Comparison of ENCODE assay signal across 12 cellular contexts in the genomic region with DNA sequence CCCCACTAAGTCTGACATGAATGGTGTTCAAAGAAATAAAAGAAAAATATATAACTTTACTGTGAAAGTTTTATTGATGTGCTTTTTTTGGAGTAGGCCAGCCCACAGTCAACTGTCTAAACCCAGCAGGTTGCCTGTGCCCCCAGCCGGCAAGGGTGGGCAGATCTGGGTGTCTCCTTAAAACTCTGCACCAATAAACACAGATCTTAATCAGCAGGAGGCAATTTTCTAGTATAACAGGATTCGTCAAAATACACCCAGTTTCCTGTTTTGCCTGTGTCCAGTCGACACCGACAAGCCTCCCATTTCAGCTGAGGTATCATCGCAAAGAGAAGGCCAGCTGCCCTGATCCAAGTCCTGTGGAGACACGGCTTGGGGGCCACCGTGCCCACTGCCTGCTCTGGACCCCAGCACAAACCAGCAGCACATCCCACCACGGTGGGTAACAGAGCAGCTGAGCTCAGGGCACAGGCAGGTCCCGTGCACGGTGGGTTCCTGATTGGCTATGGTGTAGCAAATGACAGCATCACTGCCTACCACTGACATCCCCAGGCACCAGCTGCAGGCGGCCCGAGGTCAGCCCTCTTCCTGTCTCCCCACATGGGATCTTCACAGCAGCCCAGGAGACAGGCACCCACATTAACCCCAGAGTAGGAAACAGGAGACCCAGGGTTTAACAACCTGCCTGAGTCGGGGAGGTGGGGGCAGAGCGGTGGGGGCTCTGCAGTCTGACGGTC.
A peak's percentile ranks its signal among the peaks of the same experiment; 100 is the strongest.
DNase-seq lines count a peak whose midpoint lies in the region; ATAC-seq lines count a peak whose summit lies in the region.
"Had no signal": no experiment of that assay in that cellular context is flagged by ENCODE, and none has a peak within 500 bp of the region (broad histone marks: within the 10 kb centered on the region; RNA-seq: fewer than 3 reads in every experiment).

No MANE protein-coding gene starts in this region.

- H3K27ac ChIP-seq in caudate nucleus (ENCODE audit: low read depth, low read length) = no peak overlapping the region
- H3K27ac ChIP-seq: hepatocyte, upper lobe of left lung had no signal

- DNase-seq in activated naive CD4-positive, alpha-beta T cell (lab: John Stamatoyannopoulos, UW) = no peak
- peak; percentile 34 for DNase-seq in RPMI8226
- peak in 1 of 3 experiments; percentile 3 for DNase-seq in effector memory CD8-positive, alpha-beta T cell
- DNase-seq in stimulated activated naive CD8-positive, alpha-beta T cell treated with anti-CD3 and anti-CD28 coated beads, Interleukin-15, Interleukin-2, amounts not matched to agents 100 U/mL and 50 U/mL, for 24 hours = peak; percentile 33
- DNase-seq in caudate nucleus (lab: John Stamatoyannopoulos, UW) = no peak
- DNase-seq: GF-D8, IMR-90 had no signal

- ATAC-seq in effector memory CD8-positive, alpha-beta T cell (replicated peaks) = peak; percentile 14
- peak; percentile 64 for ATAC-seq in stimulated activated naive CD8-positive, alpha-beta T cell treated with anti-CD3 and anti-CD28 coated beads, Interleukin-15, Interleukin-2, amounts not matched to agents 100 U/mL and 50 U/mL, for 24 hours
- ATAC-seq in HG02870 (IDR thresholded peaks at IDR 0.05; ENCODE audit: unreplicated experiment) = no peak
- no peak for ATAC-seq in GM19035 (IDR thresholded peaks at IDR 0.05; ENCODE audit: unreplicated experiment)

- H3K9me3 Mint-ChIP-seq in activated naive CD4-positive, alpha-beta T cell treated with anti-CD3 and anti-CD28 coated beads, Interleukin-2, amount 50 U/mL, for 24 hours = peaks cover 5% of the 10 kb centered on the region
- H3K9me3 Mint-ChIP-seq in effector memory CD8-positive, alpha-beta T cell = peaks cover 3 to 5% of the 10 kb centered on the region in 2 donors

- peaks cover 19% of the 10 kb centered on the region for H3K27me3 Mint-ChIP-seq in activated naive CD4-positive, alpha-beta T cell treated with anti-CD3 and anti-CD28 coated beads, Interleukin-2, amount 50 U/mL, for 24 hours
- H3K27me3 Mint-ChIP-seq in effector memory CD8-positive, alpha-beta T cell = peaks cover 18 to 69% of the 10 kb centered on the region in 2 donors

- peak overlapping the region; percentile 4 for H3K4me3 Mint-ChIP-seq in activated naive CD4-positive, alpha-beta T cell treated with anti-CD3 and anti-CD28 coated beads, Interleukin-2, amount 50 U/mL, for 24 hours
- H3K4me3 Mint-ChIP-seq in effector memory CD8-positive, alpha-beta T cell = peak overlapping the region in 1 of 2 donors; percentile 66

- no peak overlapping the region for H3K27ac Mint-ChIP-seq in activated naive CD4-positive, alpha-beta T cell treated with anti-CD3 and anti-CD28 coated beads, Interleukin-2, amount 50 U/mL, for 24 hours
- H3K27ac Mint-ChIP-seq in effector memory CD8-positive, alpha-beta T cell = peak overlapping the region in 1 of 2 donors; percentile 72

- H3K4me1 Mint-ChIP-seq in activated naive CD4-positive, alpha-beta T cell treated with anti-CD3 and anti-CD28 coated beads, Interleukin-2, amount 50 U/mL, for 24 hours = peaks cover 9% of the 10 kb centered on the region
- peaks cover 4% of the 10 kb centered on the region in 2 donors for H3K4me1 Mint-ChIP-seq in effector memory CD8-positive, alpha-beta T cell (ENCODE audit: low read depth in 2 of 2)

- H3K36me3 Mint-ChIP-seq in activated naive CD4-positive, alpha-beta T cell treated with anti-CD3 and anti-CD28 coated beads, Interleukin-2, amount 50 U/mL, for 24 hours = no peaks in the 10 kb centered on the region
- H3K36me3 Mint-ChIP-seq in effector memory CD8-positive, alpha-beta T cell (ENCODE audit: insufficient read depth) = no peaks in the 10 kb centered on the region

Comparison
In these comparisons a context has a peak if more than half of its experiments do, and no peak if none do; other contexts are left out.
1. DNase-seq: peak in RPMI8226 (single experiment) and stimulated activated naive CD8-positive, alpha-beta T cell treated with anti-CD3 and anti-CD28 coated beads, Interleukin-15, Interleukin-2, amounts not matched to agents 100 U/mL and 50 U/mL, for 24 hours (single experiment); none in activated naive CD4-positive, alpha-beta T cell (0 of 4) and caudate nucleus (0 of 61).
2. ATAC-seq: peak in effector memory CD8-positive, alpha-beta T cell (single experiment) and stimulated activated naive CD8-positive, alpha-beta T cell treated with anti-CD3 and anti-CD28 coated beads, Interleukin-15, Interleukin-2, amounts not matched to agents 100 U/mL and 50 U/mL, for 24 hours (single experiment); none in HG02870 (single experiment) and GM19035 (single experiment).